In genomic region chr13:33194820-33195692, GRCh38 we compare ENCODE assay signal across 9 cellular contexts.
DNase-seq lines count a peak whose midpoint lies in the region; ATAC-seq and TF ChIP-seq lines count a peak whose summit lies in the region.
"Had no signal": no experiment of that assay in that cellular context is flagged by ENCODE, and none has a peak within 500 bp of the region (broad histone marks: within the 10 kb centered on the region; RNA-seq: fewer than 3 reads in every experiment).

No MANE protein-coding gene starts in this region.

- peak; percentile 86 for ATAC-seq in GM18511 (IDR thresholded peaks at IDR 0.05; ENCODE audit: unreplicated experiment)
- ATAC-seq in HG02588 (IDR thresholded peaks at IDR 0.05; ENCODE audit: unreplicated experiment), result peak; percentile 84
- ATAC-seq in Right ventricle myocardium superior (ENCODE audit: poor library complexity), result peak; percentile 72
- ATAC-seq in left lobe of liver, result no peak
- no peak for ATAC-seq in activated CD8-positive, alpha-beta T cell treated with anti-CD3 and anti-CD28 coated beads, Interleukin-2, amount 10 ng/mL, durations not matched to agents 7 days and 5 days

- peaks cover 5% of the 10 kb centered on the region for H3K4me1 Mint-ChIP-seq in activated CD8-positive, alpha-beta T cell treated with anti-CD3 and anti-CD28 coated beads, Interleukin-2, amount 10 ng/mL, durations not matched to agents 7 days and 5 days (ENCODE audit: low read depth)

- no peaks in the 10 kb centered on the region for H3K36me3 Mint-ChIP-seq in activated CD8-positive, alpha-beta T cell treated with anti-CD3 and anti-CD28 coated beads, Interleukin-2, amount 10 ng/mL, durations not matched to agents 7 days and 5 days (ENCODE audit: low read depth)

- no peaks in the 10 kb centered on the region for H3K9me3 Mint-ChIP-seq in activated CD8-positive, alpha-beta T cell treated with anti-CD3 and anti-CD28 coated beads, Interleukin-2, amount 10 ng/mL, durations not matched to agents 7 days and 5 days (ENCODE audit: insufficient read depth)

- TF ChIP-seq POLR2A in prostate gland (IDR thresholded peaks at IDR 0.05), result no peak

- no peaks in the 10 kb centered on the region for H3K36me3 ChIP-seq in urinary bladder (ENCODE audit: insufficient read depth)
- H3K36me3 ChIP-seq in prostate gland, result no peaks in the 10 kb centered on the region
- H3K36me3 ChIP-seq: neutrophil had no signal

- no peaks in the 10 kb centered on the region for H3K9me3 ChIP-seq in prostate gland
- H3K9me3 ChIP-seq: neutrophil had no signal

- intact Hi-C loops in Right ventricle myocardium superior (cut with DNase I), result no loop called here
- intact Hi-C loops in prostate gland (cut with DNase I), result no loop called here

- no peak overlapping the region for H3K4me3 Mint-ChIP-seq in activated CD8-positive, alpha-beta T cell treated with anti-CD3 and anti-CD28 coated beads, Interleukin-2, amount 10 ng/mL, durations not matched to agents 7 days and 5 days

- H3K4me3 ChIP-seq in urinary bladder (ENCODE audit: low read depth, low read length) (no peak overlapping the region), prostate gland (no peak overlapping the region)

- H3K27ac ChIP-seq in urinary bladder (ENCODE audit: low read depth) (peak overlapping the region; percentile 74), prostate gland (peak overlapping the region in 1 of 2 donors; percentile 46)
- H3K27ac ChIP-seq: neutrophil had no signal

- DNase-seq in NCI-H748 treated with DMSO at 0.1 percent for 48 hours (lab: John Stamatoyannopoulos, UW) (peak; percentile 77), Right ventricle myocardium superior (no peak), left lobe of liver (ENCODE audit: low spot score) (no peak), prostate gland (ENCODE audit: low spot score) (no peak)
- DNase-seq in activated CD8-positive, alpha-beta T cell treated with anti-CD3 and anti-CD28 coated beads, Interleukin-2, amount 10 ng/mL, durations not matched to agents 7 days and 5 days, result no peak

- TF ChIP-seq CTCF in prostate gland (IDR thresholded peaks at IDR 0.05), result no peak

- POLR2A ChIA-PET in activated CD8-positive, alpha-beta T cell treated with anti-CD3 and anti-CD28 coated beads, Interleukin-2, amount 10 ng/mL, durations not matched to agents 7 days and 5 days (lab: Charles Lee), result no interaction called here

- no peak overlapping the region for H3K27ac Mint-ChIP-seq in activated CD8-positive, alpha-beta T cell treated with anti-CD3 and anti-CD28 coated beads, Interleukin-2, amount 10 ng/mL, durations not matched to agents 7 days and 5 days

- H3K4me1 ChIP-seq in urinary bladder (ENCODE audit: insufficient read depth) (no peaks in the 10 kb centered on the region), prostate gland (replicated peaks) (peaks cover 5% of the 10 kb centered on the region)

- peaks cover 5% of the 10 kb centered on the region for H3K27me3 Mint-ChIP-seq in activated CD8-positive, alpha-beta T cell treated with anti-CD3 and anti-CD28 coated beads, Interleukin-2, amount 10 ng/mL, durations not matched to agents 7 days and 5 days (ENCODE audit: low read depth)

- CTCF ChIA-PET in activated CD8-positive, alpha-beta T cell treated with anti-CD3 and anti-CD28 coated beads, Interleukin-2, amount 10 ng/mL, durations not matched to agents 7 days and 5 days (lab: Charles Lee), result no interaction called here

- no peaks in the 10 kb centered on the region for H3K27me3 ChIP-seq in prostate gland (replicated peaks; ENCODE audit: insufficient read depth)
- H3K27me3 ChIP-seq: neutrophil had no signal

- 15% methylated on average over 8 of the region's 8 CpGs for whole genome bisulfite sequencing in urinary bladder
- WGBS in prostate gland, result 43% methylated on average over 8 of the region's 8 CpGs

Comparison
In these comparisons a context has a peak if more than half of its experiments do, and no peak if none do; other contexts are left out.
1. ATAC-seq: peak in GM18511 (single experiment), HG02588 (single experiment) and Right ventricle myocardium superior (single experiment); none in left lobe of liver (single experiment) and activated CD8-positive, alpha-beta T cell treated with anti-CD3 and anti-CD28 coated beads, Interleukin-2, amount 10 ng/mL, durations not matched to agents 7 days and 5 days (single experiment).